In genomic region chr6:73309784-73310502, GRCh38 we compare ENCODE assay signal across 1 cellular context.
TF ChIP-seq lines count a peak whose summit lies in the region.

No MANE protein-coding gene starts in this region.

TF ChIP-seq in K562, 482 proteins besides CTCF, POLR2A, EP300 and RAD21 (continued from another document and continues in another):
- no peak for TF ChIP-seq ZMIZ1 (IDR thresholded peaks at IDR 0.05; ENCODE audit: low read depth in 2 of 2, low read length in 2 of 2)
- peak; percentile 69 for TF ChIP-seq POLR2B (IDR thresholded peaks at IDR 0.05; ENCODE audit: low read depth, partially characterized antibody)
- no peak for TF ChIP-seq SIN3A (IDR thresholded peaks at IDR 0.05; ENCODE audit: borderline replicate concordance in 2 of 2, control insufficient read depth in 1 of 2, low read depth in 2 of 2, low read length in 2 of 2)
- peak; percentile 74; the same call in 1 of the 2 replicates for TF ChIP-seq ZNF511 (CRISPR knock-in tag; IDR thresholded peaks at IDR 0.05)
- TF ChIP-seq SREBF2 (CRISPR knock-in tag; IDR thresholded peaks at IDR 0.05), result no peak
- no peak for TF ChIP-seq ZNF354B (CRISPR knock-in tag; IDR thresholded peaks at IDR 0.05)
- 0 out of 4 replicates have a peak, but pooled peaks of 1 of the 2 experiments have one; percentile 17 for TF ChIP-seq NONO (IDR thresholded peaks at IDR 0.05; ENCODE audit: low read depth in 2 of 2, low read length in 1 of 2)
- TF ChIP-seq RBM22 (IDR thresholded peaks at IDR 0.05; ENCODE audit: low read depth, low read length, poor library complexity, severe bottlenecking), result peak; percentile 40
- TF ChIP-seq MTF1 (CRISPR knock-in tag; IDR thresholded peaks at IDR 0.05; ENCODE audit: borderline replicate concordance), result no peak
- no peak for TF ChIP-seq CHD4 (IDR thresholded peaks at IDR 0.05; ENCODE audit: insufficient read depth, insufficient replicate concordance, low read depth, low read length, poor library complexity, severe bottlenecking)
- peak; percentile 82 for TF ChIP-seq E2F5 (CRISPR knock-in tag; IDR thresholded peaks at IDR 0.05)
- peak; percentile 47; the same call in 1 of the 2 replicates for TF ChIP-seq RB1 (IDR thresholded peaks at IDR 0.05; ENCODE audit: low read depth)
- TF ChIP-seq GTF3C2 (IDR thresholded peaks at IDR 0.05; ENCODE audit: borderline replicate concordance, extremely low read depth, insufficient read length), result no peak
- TF ChIP-seq ZNF75A (CRISPR knock-in tag; IDR thresholded peaks at IDR 0.05), result no peak
- no peak for TF ChIP-seq KAT2B (IDR thresholded peaks at IDR 0.05; ENCODE audit: low read depth, low read length)
- TF ChIP-seq CBFA2T3 (IDR thresholded peaks at IDR 0.05), result no peak
- TF ChIP-seq KDM1A (IDR thresholded peaks at IDR 0.05), result peak in 1 of 2 experiments; percentile 73; a peak in 1 of 4 replicates
- TF ChIP-seq L3MBTL2 (IDR thresholded peaks at IDR 0.05), result peak; percentile 78
- TF ChIP-seq POLR2AphosphoS2 (IDR thresholded peaks at IDR 0.05; ENCODE audit: low read length), result no peak
- TF ChIP-seq MIER1 (IDR thresholded peaks at IDR 0.05; ENCODE audit: low read depth), result no peak
- TF ChIP-seq NR2F6 (CRISPR knock-in tag; IDR thresholded peaks at IDR 0.05), result no peak
- no peak for TF ChIP-seq HEY1 (CRISPR knock-in tag; IDR thresholded peaks at IDR 0.05; ENCODE audit: borderline replicate concordance)
- TF ChIP-seq XRCC4 (IDR thresholded peaks at IDR 0.05; ENCODE audit: extremely low read depth, insufficient read depth, insufficient read length), result no peak
- no peak for TF ChIP-seq CEBPB (tag; IDR thresholded peaks at IDR 0.05)
- TF ChIP-seq PHB (CRISPR knock-in tag; IDR thresholded peaks at IDR 0.05), result no peak
- no peak for TF ChIP-seq ELF1 (tag; IDR thresholded peaks at IDR 0.05)
- no peak for TF ChIP-seq CREB1 (IDR thresholded peaks at IDR 0.05)
- TF ChIP-seq CREB1 (CRISPR knock-in tag; IDR thresholded peaks at IDR 0.05), result no peak
- no peak for TF ChIP-seq ZBTB17 (CRISPR knock-in tag; IDR thresholded peaks at IDR 0.05)
- TF ChIP-seq TGIF2 (CRISPR knock-in tag; IDR thresholded peaks at IDR 0.05), result no peak
- TF ChIP-seq CBX2 (IDR thresholded peaks at IDR 0.05; ENCODE audit: insufficient read depth, low read length, poor library complexity, severe bottlenecking), result no peak
- TF ChIP-seq NELFE (IDR thresholded peaks at IDR 0.05; ENCODE audit: insufficient read depth, insufficient read length), result no peak
- no peak for TF ChIP-seq GATAD2A (IDR thresholded peaks at IDR 0.05)
- no peak for TF ChIP-seq ZNF717 (CRISPR knock-in tag; IDR thresholded peaks at IDR 0.05)
- 0 out of 2 replicates have a peak, but pooled peaks have one; percentile 7 for TF ChIP-seq TCF3 (CRISPR knock-in tag; IDR thresholded peaks at IDR 0.05)
- no peak for TF ChIP-seq FOXJ3 (CRISPR knock-in tag; IDR thresholded peaks at IDR 0.05)
- TF ChIP-seq ARID3B (CRISPR knock-in tag; IDR thresholded peaks at IDR 0.05; ENCODE audit: borderline replicate concordance), result no peak
- no peak for TF ChIP-seq PTBP1 (IDR thresholded peaks at IDR 0.05; ENCODE audit: low read depth, low read length)
- TF ChIP-seq ZBTB33 (CRISPR knock-in tag; IDR thresholded peaks at IDR 0.05), result no peak
- TF ChIP-seq SAP30 (IDR thresholded peaks at IDR 0.05; ENCODE audit: borderline replicate concordance, insufficient read depth, low read depth, low read length, poor library complexity, severe bottlenecking), result peak; percentile 30
- 0 out of 2 replicates have a peak, but pooled peaks have one; percentile 18 for TF ChIP-seq HDAC8 (tag; IDR thresholded peaks at IDR 0.05)
- TF ChIP-seq ZNF384 (IDR thresholded peaks at IDR 0.05; ENCODE audit: low read depth, low read length), result no peak
- TF ChIP-seq RBFOX2 (IDR thresholded peaks at IDR 0.05; ENCODE audit: low read depth, low read length), result peak; percentile 93
- TF ChIP-seq JUND (IDR thresholded peaks at IDR 0.05; ENCODE audit: borderline replicate concordance, low read depth, low read length), result no peak
- TF ChIP-seq JUND (tag; IDR thresholded peaks at IDR 0.05; ENCODE audit: borderline replicate concordance, low read depth, low read length), result no peak
- 0 out of 2 replicates have a peak, but pooled peaks have one; percentile 55 for TF ChIP-seq ZC3H8 (IDR thresholded peaks at IDR 0.05)
- TF ChIP-seq BDP1 (IDR thresholded peaks at IDR 0.05; ENCODE audit: insufficient read depth, insufficient read length), result no peak
- TF ChIP-seq ZNF592 (IDR thresholded peaks at IDR 0.05), result no peak
- no peak for TF ChIP-seq ZKSCAN8 (CRISPR knock-in tag; IDR thresholded peaks at IDR 0.05)
- TF ChIP-seq TAF1 (IDR thresholded peaks at IDR 0.05; ENCODE audit: control insufficient read depth, extremely low read depth, insufficient read depth, low read length, severe bottlenecking), result peak; percentile 37
- TF ChIP-seq MEF2A (IDR thresholded peaks at IDR 0.05; ENCODE audit: control insufficient read depth, low read depth, low read length), result no peak
- TF ChIP-seq ETV5 (CRISPR knock-in tag; IDR thresholded peaks at IDR 0.05; ENCODE audit: low read depth), result no peak
- peak; percentile 22; the same call in 1 of the 2 replicates for TF ChIP-seq BCOR (IDR thresholded peaks at IDR 0.05)
- TF ChIP-seq TRIM24 (IDR thresholded peaks at IDR 0.05), result 0 out of 4 replicates have a peak, but pooled peaks of 1 of the 2 experiments have one; percentile 5
- no peak for TF ChIP-seq ZNF23 (CRISPR knock-in tag; IDR thresholded peaks at IDR 0.05)
- peak; percentile 8; the same call in 1 of the 2 replicates for TF ChIP-seq CREM (IDR thresholded peaks at IDR 0.05; ENCODE audit: low read depth)
- TF ChIP-seq ZNF785 (CRISPR knock-in tag; IDR thresholded peaks at IDR 0.05), result no peak
- TF ChIP-seq MYC (IDR thresholded peaks at IDR 0.05; ENCODE audit: low read depth, low read length), result peak; percentile 33
- TF ChIP-seq MYC (CRISPR knock-in tag; IDR thresholded peaks at IDR 0.05; ENCODE audit: borderline replicate concordance, low read depth), result no peak
- TF ChIP-seq SREBF1 (IDR thresholded peaks at IDR 0.05; ENCODE audit: borderline replicate concordance, low read depth, low read length), result no peak
- no peak for TF ChIP-seq ZFP1 (CRISPR knock-in tag; IDR thresholded peaks at IDR 0.05)
